8 cellular contexts compared by ENCODE assay signal in the genomic region with DNA sequence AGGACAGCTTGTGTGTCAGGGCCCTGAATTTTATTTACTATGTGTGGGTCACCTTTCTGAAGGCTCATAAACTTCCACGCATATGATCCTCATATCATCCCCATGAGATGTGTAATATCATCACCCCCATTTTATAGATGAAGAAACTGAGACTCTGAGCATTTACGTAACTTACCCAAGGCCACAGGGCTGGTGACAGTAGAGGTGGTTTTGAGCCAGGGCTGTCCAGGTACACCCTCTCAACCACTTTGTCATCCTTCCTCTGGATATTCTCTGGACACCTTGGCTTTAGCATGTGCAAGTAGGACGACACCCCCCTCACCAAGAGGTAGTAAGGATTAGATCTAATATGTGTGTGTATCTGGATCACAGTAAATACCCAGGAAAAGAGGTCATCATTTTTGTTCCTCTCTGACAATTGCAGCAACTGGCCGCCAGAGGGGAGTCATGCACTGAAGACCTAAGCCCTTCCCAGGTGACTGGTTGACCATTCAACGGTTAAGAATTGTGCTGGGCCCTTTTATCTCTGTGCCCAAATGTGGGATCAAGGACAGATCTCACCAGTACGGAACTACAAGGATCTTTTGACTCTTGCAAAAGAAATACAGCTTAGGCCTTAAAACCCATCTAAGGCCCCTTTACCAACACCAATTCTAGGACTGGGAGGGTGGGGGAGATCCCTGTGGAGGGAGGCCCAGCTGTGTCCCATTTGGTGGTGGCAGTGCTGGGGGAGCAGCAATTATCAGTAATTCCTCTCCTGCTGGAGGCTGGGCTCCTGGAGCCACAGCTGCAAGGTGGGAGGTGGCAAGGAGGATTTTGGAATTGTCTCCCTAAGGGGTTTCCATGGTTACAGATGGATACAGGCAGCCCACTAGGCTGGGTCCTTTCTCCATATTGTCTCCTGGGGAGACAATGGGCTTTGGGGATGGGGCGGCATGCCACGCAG. TPM values are rescaled to one million over a fixed set of nuclear protein-coding genes. Genes with fewer than 3 reads are reported as not detected.
A peak's percentile ranks its signal among the peaks of the same experiment; 100 is the strongest.
DNase-seq lines count a peak whose midpoint lies in the region; ATAC-seq and TF ChIP-seq lines count a peak whose summit lies in the region.

No MANE protein-coding gene starts in this region.

- H3K4me1 ChIP-seq in foreskin keratinocyte (no peaks in the 10 kb centered on the region), uterus (no peaks in the 10 kb centered on the region)

- ATAC-seq in foreskin keratinocyte (peak; percentile 52), omental fat pad (ENCODE audit: low FRiP score) (peak; percentile 50), HG03196 (IDR thresholded peaks at IDR 0.05; ENCODE audit: unreplicated experiment) (no peak)

- DNase-seq in DMS153 (lab: John Stamatoyannopoulos, UW) (peak; percentile 59), LNCaP clone FGC (ENCODE audit: low read depth) (no peak), RWPE1 (ENCODE audit: low spot score) (peak; percentile 79), foreskin keratinocyte (peak; percentile 32 to 68), omental fat pad (ENCODE audit: low spot score) (peak; percentile 60), uterus (peak; percentile 78 to 79)
- peak; percentile 89 for DNase-seq in activated effector memory CD4-positive, alpha-beta T cell treated with anti-CD3 and anti-CD28 coated beads, Interleukin-2, amount 50 U/mL, for 16 hours

- no peaks in the 10 kb centered on the region for H3K36me3 ChIP-seq in uterus

- intact Hi-C loops in uterus (cut with DNase I; ENCODE audit: low total_unique reads) = loop anchor here (2.0 to 5.0 kb wide), 2 partner anchors 47 to 94 kb away; no protein-coding TSS in a partner anchor

- POLR2A ChIA-PET in RWPE1 (lab: Yijun Ruan, JAX; ENCODE audit: low non-redundant PET) = interaction anchor here (0.6 kb wide), 1 partner anchor 8 kb away, joined by 5 read pairs; no protein-coding TSS in a partner anchor

- CTCF ChIA-PET in RWPE1 (lab: Yijun Ruan, JAX) = interaction anchor here (0.6 to 4.7 kb wide), 15 partner anchors 9 to 168 kb away, joined by 3 to 97 read pairs (median 3); no protein-coding TSS in a partner anchor

- peak overlapping the region; percentile 10; the same call in 1 of the 2 replicates for H3K27ac ChIP-seq in RWPE1
- H3K27ac ChIP-seq in foreskin keratinocyte = no peak overlapping the region
- H3K27ac ChIP-seq in uterus = no peak overlapping the region

- no peak for TF ChIP-seq POLR2A in uterus (IDR thresholded peaks at IDR 0.05)

- TF ChIP-seq CTCF in LNCaP clone FGC (IDR thresholded peaks at IDR 0.05; ENCODE audit: control insufficient read depth, extremely low read depth, insufficient read depth) (peak; percentile 74), RWPE1 (conservative IDR thresholded peaks at IDR 0.05; ENCODE audit: low read depth) (peak; percentile 92), foreskin keratinocyte (conservative IDR thresholded peaks at IDR 0.05) (peak; percentile 98), omental fat pad (IDR thresholded peaks at IDR 0.05) (peak in 2 of 3 donors; percentile 67 to 92), uterus (IDR thresholded peaks at IDR 0.05) (peak; percentile 90 to 99 (median 94))

- no peaks in the 10 kb centered on the region for H3K27me3 ChIP-seq in foreskin keratinocyte
- no peaks in the 10 kb centered on the region for H3K27me3 ChIP-seq in uterus

- H3K4me3 ChIP-seq in LNCaP clone FGC (ENCODE audit: low read depth, low read length) = no peak overlapping the region
- no peak overlapping the region for H3K4me3 ChIP-seq in uterus

- H3K9me3 ChIP-seq in uterus = no peaks in the 10 kb centered on the region

RNA-seq across cellular contexts. Expression of a gene that starts 13.7 kb away (rescaled TPM):
- total RNA-seq in foreskin keratinocyte = 0.95 and 1.2 TPM in 2 replicates
- polyA plus RNA-seq in foreskin keratinocyte = 0.37 and 0.45 TPM in 2 replicates
- total RNA-seq in omental fat pad = 1 to 10 TPM in 1 of 4 donors, under 1 TPM in 3; 0.31 to 1.5 (median 0.46) TPM
- 1 to 10 TPM in 1 of 4 donors, under 1 TPM in 1, not detected in 2; 0.12 to 4.4 TPM for total RNA-seq in uterus

RNA-seq across cellular contexts. Expression of a gene that starts 14.6 kb away (rescaled TPM):
- total RNA-seq in foreskin keratinocyte = 7.8 and 13.0 TPM in 2 replicates
- polyA plus RNA-seq in foreskin keratinocyte = 10.2 and 17.0 TPM in 2 replicates
- total RNA-seq in omental fat pad = 100 to 1,000 TPM; 134 to 322 (median 179) TPM
- 100 to 1,000 TPM in 3 of 4 donors, 10 to 100 TPM in 1; 38.4 to 652 (median 260) TPM for total RNA-seq in uterus
